Comparison of ENCODE assay signal across 24 cellular contexts in genomic region chr7:23662983-23663313, GRCh38. TPM values are rescaled to one million over a fixed set of nuclear protein-coding genes. Genes with fewer than 3 reads are reported as not detected.
"Had no signal": no experiment of that assay in that cellular context is flagged by ENCODE, and none has a peak within 500 bp of the region (broad histone marks: within the 10 kb centered on the region; RNA-seq: fewer than 3 reads in every experiment).

No MANE protein-coding gene starts in this region.

- H3K27me3 ChIP-seq: esophagus muscularis mucosa, foreskin keratinocyte, heart right ventricle, right atrium auricular region, spleen, suprapubic skin, tibial artery, upper lobe of right lung had no signal

- H3K4me1 ChIP-seq: foreskin keratinocyte, right atrium auricular region, spleen, suprapubic skin, tibial artery, upper lobe of right lung had no signal

- H3K36me3 ChIP-seq: esophagus muscularis mucosa, heart right ventricle, right atrium auricular region, spleen, suprapubic skin, tibial artery, upper lobe of right lung had no signal

- H3K27ac ChIP-seq: esophagus muscularis mucosa, foreskin keratinocyte, heart right ventricle, right atrium auricular region, spleen, suprapubic skin, tibial artery, upper lobe of right lung had no signal

- H3K9me3 ChIP-seq: esophagus muscularis mucosa, right atrium auricular region, suprapubic skin, upper lobe of right lung had no signal

- FAIRE-seq: bronchial epithelial cell, colon, keratinocyte had no signal

- DNase-seq: activated CD4-positive, alpha-beta memory T cell treated with anti-CD3 and anti-CD28 coated beads for 36 hours; activated CD4-positive, alpha-beta T cell treated with anti-CD3 and anti-CD28 coated beads for 48 hours; activated CD8-positive, alpha-beta memory T cell treated with anti-CD3 and anti-CD28 coated beads, Interleukin-2, amount 50 U/mL, for 48 hours; activated naive CD8-positive, alpha-beta T cell treated with anti-CD3 and anti-CD28 coated beads, Interleukin-2, amount 50 U/mL, for 24 hours; activated T-cell treated with anti-CD3 and anti-CD28 coated beads, Interleukin-2, amount 50 U/mL, for 24 hours; dermis blood vessel endothelial cell; effector CD4-positive, alpha-beta T cell; foreskin keratinocyte; heart right ventricle; left cardiac atrium; naive B cell; occipital lobe; spleen; stimulated activated naive CD4-positive, alpha-beta T cell; T-cell; tibial artery; upper lobe of right lung had no signal

- ATAC-seq: activated naive CD8-positive, alpha-beta T cell treated with anti-CD3 and anti-CD28 coated beads, Interleukin-2, amount 50 U/mL, for 24 hours; foreskin keratinocyte; heart right ventricle; left cardiac atrium; T-cell; upper lobe of right lung had no signal

- H3K4me3 ChIP-seq: esophagus muscularis mucosa, heart right ventricle, right atrium auricular region, spleen, suprapubic skin, tibial artery, upper lobe of right lung had no signal

RNA-seq across cellular contexts. Expression of gene STK31, which starts 47.1 kb away (rescaled TPM):
- total RNA-seq: activated CD4-positive, alpha-beta memory T cell treated with anti-CD3 and anti-CD28 coated beads for 36 hours; foreskin keratinocyte; glomerular endothelial cell had no signal
